ENCODE assay signal across 8 cellular contexts in genomic region chr17:82520041-82520910, GRCh38. TPM values are rescaled to one million over a fixed set of nuclear protein-coding genes. Genes with fewer than 3 reads are reported as not detected.
DNase-seq lines count a peak whose midpoint lies in the region; ATAC-seq and TF ChIP-seq lines count a peak whose summit lies in the region.

No MANE protein-coding gene starts in this region.

- no peaks in the 10 kb centered on the region for H3K27me3 ChIP-seq in WERI-Rb-1 (ENCODE audit: insufficient read depth, low read depth, severe bottlenecking)
- no peaks in the 10 kb centered on the region for H3K27me3 ChIP-seq in lung (ENCODE audit: control insufficient read depth, insufficient read depth)

- DNase-seq in GM12864 (ENCODE audit: low read depth) = no peak
- peak; percentile 34 for DNase-seq in WERI-Rb-1
- no peak for DNase-seq in coronary artery (ENCODE audit: low spot score)
- DNase-seq in lung (ENCODE audit: low spot score) = no peak
- peak; percentile 24 for DNase-seq in stimulated activated naive CD4-positive, alpha-beta T cell treated with Interleukin-2 at 50 U/mL for 16 hours (lab: John Stamatoyannopoulos, UW)
- no peak for DNase-seq in HuH-7 (ENCODE audit: low spot score)
- no peak for DNase-seq in HT-29 (ENCODE audit: low spot score)

- peaks cover 28% of the 10 kb centered on the region for H3K36me3 ChIP-seq in WERI-Rb-1
- peaks cover 0 to 2% of the 10 kb centered on the region in 2 donors for H3K36me3 ChIP-seq in lung (ENCODE audit: control insufficient read depth in 2 of 2, insufficient read depth in 2 of 2, low read length in 2 of 2)

- H3K9me3 ChIP-seq in WERI-Rb-1 (ENCODE audit: severe bottlenecking) (peaks cover 17% of the 10 kb centered on the region), lung (ENCODE audit: control insufficient read depth in 2 of 2, insufficient read depth in 1 of 2, low read length in 1 of 2) (no peaks in the 10 kb centered on the region)

- peak overlapping the region; percentile 84 for H3K4me3 ChIP-seq in GM12864 (ENCODE audit: low read depth, low read length)
- H3K4me3 ChIP-seq in WERI-Rb-1 (ENCODE audit: low read depth, low read length) = peak overlapping the region; percentile 82
- H3K4me3 ChIP-seq in coronary artery = peak overlapping the region; percentile 99
- peak overlapping the region; percentile 90 for H3K4me3 ChIP-seq in lung

- H3K4me1 ChIP-seq in lung (ENCODE audit: control insufficient read depth in 2 of 2, insufficient read depth in 2 of 2, low read length in 2 of 2) = peaks cover 2 to 13% of the 10 kb centered on the region in 2 donors

- TF ChIP-seq CTCF in GM12864 (IDR thresholded peaks at IDR 0.05; ENCODE audit: low read depth, low read length, missing control alignments) = no peak
- TF ChIP-seq CTCF in WERI-Rb-1 (IDR thresholded peaks at IDR 0.05; ENCODE audit: low read depth, low read length) = no peak
- TF ChIP-seq CTCF in coronary artery (IDR thresholded peaks at IDR 0.05) = no peak
- TF ChIP-seq CTCF in lung (IDR thresholded peaks at IDR 0.05; ENCODE audit: control extremely low read depth, extremely low read depth) = no peak

- H3K27ac ChIP-seq in WERI-Rb-1 = peak overlapping the region; percentile 93
- peak overlapping the region; percentile 88 to 98 for H3K27ac ChIP-seq in coronary artery
- peak overlapping the region; percentile 91 to 95 for H3K27ac ChIP-seq in lung (ENCODE audit: low read depth in 1 of 2, low read length in 1 of 2)

- ATAC-seq in HG03139 (IDR thresholded peaks at IDR 0.05; ENCODE audit: unreplicated experiment) (peak; percentile 10), lung (ENCODE audit: insufficient read depth, low FRiP score) (no peak)

- whole genome bisulfite sequencing in lung, 2 donors = 0 to 1% methylated on average over 54 to 84 of the region's 84 CpGs

RNA-seq across cellular contexts. Expression of gene FOXK2, which starts 0.7 kb away (rescaled TPM):
- 10 to 100 TPM; 40.4 to 59.8 TPM for total RNA-seq in lung
- polyA plus RNA-seq in lung = 10 to 100 TPM; 23.4 to 26.4 TPM
- total RNA-seq in HT-29 (2014; rRNA removed; shearing (Covaris generic)) = 52.8 and 58.1 TPM in 2 replicates

Comparison
In these comparisons a context has a peak if more than half of its experiments do, and no peak if none do; other contexts are left out.
1. DNase-seq: peak in WERI-Rb-1 (single experiment) and stimulated activated naive CD4-positive, alpha-beta T cell treated with Interleukin-2 at 50 U/mL for 16 hours (single experiment); none in GM12864 (single experiment), coronary artery (single experiment), lung (single experiment), HuH-7 (single experiment) and HT-29 (single experiment).
2. Peak in every context shown above with its lines, with median percentiles within 50 percentile points of each other: H3K4me3 ChIP-seq and H3K27ac ChIP-seq.